In the genomic region with DNA sequence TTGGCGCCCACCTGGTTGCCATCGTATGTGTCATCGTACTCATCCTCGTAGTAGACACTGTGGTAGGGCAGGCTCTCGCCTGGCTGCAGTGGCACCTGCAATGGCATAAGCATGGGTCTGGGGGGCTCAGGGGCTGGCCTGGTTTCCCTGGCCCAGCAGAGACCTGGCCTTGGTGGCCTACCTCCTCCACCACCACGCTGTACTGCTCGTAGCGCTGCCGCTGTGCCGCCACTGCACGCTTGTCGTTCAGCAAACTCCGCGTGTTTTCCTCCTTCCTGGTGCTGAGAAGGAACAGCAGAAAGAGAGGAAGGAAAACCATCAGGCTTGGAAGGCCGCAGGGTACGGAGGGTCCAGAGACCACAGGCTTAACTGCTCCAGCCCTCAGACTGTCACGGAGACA, we compare ENCODE assay signal across 23 cellular contexts.
"Had no signal": no experiment of that assay in that cellular context is flagged by ENCODE, and none has a peak within 500 bp of the region (broad histone marks: within the 10 kb centered on the region; RNA-seq: fewer than 3 reads in every experiment).

No MANE protein-coding gene starts in this region.

- DNase-seq: colonic mucosa; cortex of kidney; effector CD8-positive, alpha-beta T cell; effector memory CD8-positive, alpha-beta T cell; endodermal cell; erythroblast; esophagus squamous epithelium; foreskin fibroblast; foreskin melanocyte; gastrocnemius medialis; glutamatergic neuron; head of caudate nucleus; heart right ventricle; hippocampal formation; left cardiac atrium; left lung; left ventricle myocardium superior; lower lobe of right lung; mesendoderm; mucosa of descending colon had no signal

- H3K27me3 Mint-ChIP-seq: dendritic cell treated with granulocyte-macrophage colony-stimulating factor and Interleukin-4, amounts not matched to agents 40 ng/mL and 50 ng/mL, for 4 days; effector memory CD8-positive, alpha-beta T cell had no signal

- ATAC-seq: effector memory CD8-positive, alpha-beta T cell; esophagus mucosa; gastrocnemius medialis; heart right ventricle; left cardiac atrium; left lung; left ventricle myocardium superior; lower lobe of right lung; mucosa of descending colon had no signal

- H3K9me3 Mint-ChIP-seq: dendritic cell treated with granulocyte-macrophage colony-stimulating factor and Interleukin-4, amounts not matched to agents 40 ng/mL and 50 ng/mL, for 4 days; effector memory CD8-positive, alpha-beta T cell; endodermal cell had no signal

- H3K27me3 ChIP-seq: colonic mucosa, esophagus squamous epithelium, gastrocnemius medialis, heart right ventricle, left lung had no signal

- H3K4me3 ChIP-seq: colonic mucosa, esophagus squamous epithelium, gastrocnemius medialis, heart right ventricle, left lung, lower lobe of right lung, mucosa of descending colon had no signal

- H3K27ac ChIP-seq: colonic mucosa, epithelial cell of prostate, esophagus squamous epithelium, gastrocnemius medialis, heart right ventricle, left lung, lower lobe of right lung had no signal

- H3K4me3 Mint-ChIP-seq: dendritic cell treated with granulocyte-macrophage colony-stimulating factor and Interleukin-4, amounts not matched to agents 40 ng/mL and 50 ng/mL, for 4 days; effector memory CD8-positive, alpha-beta T cell; endodermal cell had no signal

- H3K4me1 ChIP-seq: colonic mucosa had no signal

- H3K9me3 ChIP-seq: colonic mucosa, esophagus squamous epithelium, gastrocnemius medialis, heart right ventricle, left lung, lower lobe of right lung, mucosa of descending colon had no signal

- H3K27ac Mint-ChIP-seq: dendritic cell treated with granulocyte-macrophage colony-stimulating factor and Interleukin-4, amounts not matched to agents 40 ng/mL and 50 ng/mL, for 4 days; endodermal cell had no signal
